ENCODE assay signal across 14 cellular contexts in the genomic region with DNA sequence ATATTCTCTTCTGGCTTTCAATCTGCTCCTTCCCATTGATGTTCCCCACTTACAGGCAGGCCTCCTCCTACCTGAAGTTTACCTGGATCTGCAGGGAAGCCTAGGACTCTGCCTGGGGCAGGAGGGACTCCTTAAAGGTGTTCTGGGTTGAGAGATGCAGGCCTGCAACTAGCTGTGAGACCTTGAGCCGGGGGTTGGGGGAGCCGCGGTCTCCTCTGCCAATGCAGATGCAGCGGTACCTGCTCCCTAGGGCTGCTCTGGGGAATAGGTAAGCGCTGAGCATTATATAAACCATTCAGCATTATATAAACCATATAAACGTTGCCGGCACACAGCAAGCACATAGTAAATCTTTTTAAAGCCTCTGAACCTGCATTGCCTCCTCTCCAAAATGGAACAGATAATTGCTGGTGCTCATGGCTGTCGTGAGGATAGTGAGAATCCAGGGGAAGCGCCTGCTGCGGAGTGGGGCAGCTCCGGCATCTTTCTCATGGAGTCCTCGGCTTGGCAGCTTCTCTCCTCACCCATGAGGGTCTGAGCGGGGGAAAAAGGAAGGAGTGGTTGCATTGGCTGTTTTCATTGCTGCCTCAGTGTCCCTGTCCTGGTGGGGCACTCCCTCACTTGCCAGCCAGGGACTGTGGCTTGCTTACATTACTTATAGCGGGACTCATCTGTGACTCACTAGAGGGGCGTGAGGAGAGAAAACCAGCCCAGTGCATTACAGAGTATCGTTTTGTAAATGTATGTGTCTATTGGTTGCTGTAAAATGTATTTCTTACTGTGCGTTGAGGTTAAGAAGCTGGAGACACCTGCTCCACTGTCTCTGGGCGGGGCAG. TPM values are rescaled to one million over a fixed set of nuclear protein-coding genes. Genes with fewer than 3 reads are reported as not detected.
DNase-seq lines count a peak whose midpoint lies in the region; ATAC-seq and TF ChIP-seq lines count a peak whose summit lies in the region.
"Had no signal": no experiment of that assay in that cellular context is flagged by ENCODE, and none has a peak within 500 bp of the region (broad histone marks: within the 10 kb centered on the region; RNA-seq: fewer than 3 reads in every experiment).

No MANE protein-coding gene starts in this region.

- no peaks in the 10 kb centered on the region for H3K9me3 ChIP-seq in PC-9 (ENCODE audit: insufficient read depth, low read depth)

- H3K9me2 ChIP-seq in PC-9 (ENCODE audit: insufficient read depth) = no peaks in the 10 kb centered on the region

- ATAC-seq in GM21619 (IDR thresholded peaks at IDR 0.05; ENCODE audit: unreplicated experiment) = no peak
- ATAC-seq: activated CD8-positive, alpha-beta T cell treated with anti-CD3 and anti-CD28 coated beads for 36 hours had no signal

- H4K20me1 ChIP-seq in PC-9 (ENCODE audit: insufficient read depth) = no peaks in the 10 kb centered on the region

- TF ChIP-seq CTCF in PC-9 (conservative IDR thresholded peaks at IDR 0.05) (no peak), epithelial cell of esophagus (IDR thresholded peaks at IDR 0.05; ENCODE audit: insufficient read depth, low read depth, low read length, missing control alignments) (no peak)

- intact Hi-C loops in PC-9 (cut with micrococcal nuclease; ENCODE audit: unreplicated experiment) (no loop called here), posterior vena cava (cut with DNase I) (no loop called here)

- H3K4me2 ChIP-seq in PC-9 = peak overlapping the region; percentile 58

- peaks cover 29% of the 10 kb centered on the region; the same call in 1 of the 2 replicates for H3F3A ChIP-seq in PC-9 (ENCODE audit: insufficient read depth, low read depth)

- H2AFZ ChIP-seq in PC-9 = no peak overlapping the region

- POLR2A ChIA-PET in PC-9 (lab: Charles Lee; ENCODE audit: unreplicated experiment) = no interaction called here

- H3K36me3 ChIP-seq in PC-9 (ENCODE audit: low read depth) = no peaks in the 10 kb centered on the region

- BruUV-seq in PC-9 (replicated peaks; lab: Mats Ljungman, UMichigan) = TSS peak; percentile 69

- DNase-seq in ELR (ENCODE audit: low read depth) = peak; percentile 85
- peak in 1 of 2 experiments; percentile 46 for DNase-seq in PC-9
- peak; percentile 53 for DNase-seq in epithelial cell of esophagus (ENCODE audit: low read depth)
- DNase-seq in posterior vena cava (ENCODE audit: low spot score) = peak; percentile 53
- DNase-seq in DMS53 (lab: John Stamatoyannopoulos, UW) = no peak
- DNase-seq in activated CD4-positive, alpha-beta T cell treated with anti-CD3 and anti-CD28 coated beads for 1 hour = no peak
- DNase-seq in NCI-H1417 treated with DMSO at 0.1 percent for 48 hours (lab: John Stamatoyannopoulos, UW) = no peak
- DNase-seq: activated CD8-positive, alpha-beta T cell treated with anti-CD3 and anti-CD28 coated beads for 36 hours; cerebellar nuclear complex; Kasumi-1; OCI-M1 had no signal

- no peak overlapping the region for H3K4me3 ChIP-seq in PC-9
- no peak overlapping the region for H3K4me3 ChIP-seq in epithelial cell of esophagus (ENCODE audit: low read length)

- CTCF ChIA-PET in PC-9 (lab: Charles Lee) = interaction anchor here (0.6 kb wide), 1 partner anchor 122 kb away, joined by 7 read pairs; no protein-coding TSS in a partner anchor

- H3K79me2 ChIP-seq in PC-9 (ENCODE audit: low read depth) = no peaks in the 10 kb centered on the region

- H3K27ac ChIP-seq in PC-9 = peak overlapping the region; percentile 47; the same call in 1 of the 2 replicates

- peaks cover 65% of the 10 kb centered on the region for H3K4me1 ChIP-seq in PC-9 (replicated peaks; ENCODE audit: insufficient read depth)

- no peaks in the 10 kb centered on the region for H3K27me3 ChIP-seq in PC-9 (ENCODE audit: insufficient read depth, low read depth)

RNA-seq across cellular contexts. Expression of gene KRT80, which starts 12.5 kb away (rescaled TPM):
- 84.1 and 94.9 TPM in 2 replicates for total RNA-seq in PC-9 (2021)
- total RNA-seq in posterior vena cava = under 1 TPM; 0.19 to 0.48 TPM
- total RNA-seq: activated CD8-positive, alpha-beta T cell treated with anti-CD3 and anti-CD28 coated beads for 36 hours; subcutaneous adipose tissue; T-helper 2 cell treated with Interferon-gamma antibody and Interleukin-4, amounts not matched to agents 100 ng/mL and 5 ng/mL, for 36 hours had no signal

RNA-seq across cellular contexts. Expression of gene KRT7, which starts 28.7 kb away (rescaled TPM):
- total RNA-seq in PC-9 (2021) (3,783 and 4,555 TPM in 2 replicates), posterior vena cava (1 to 10 TPM; 4.1 to 6.8 TPM)

Comparison
In these comparisons a context has a peak if more than half of its experiments do, and no peak if none do; other contexts are left out.
1. DNase-seq: peak in ELR (single experiment), epithelial cell of esophagus (single experiment) and posterior vena cava (single experiment); none in DMS53 (single experiment), activated CD4-positive, alpha-beta T cell treated with anti-CD3 and anti-CD28 coated beads for 1 hour (single experiment) and NCI-H1417 treated with DMSO at 0.1 percent for 48 hours (single experiment).
2. RNA of gene KRT80, which starts 12.5 kb away (total RNA-seq): 84.1 to 94.9 TPM in PC-9; 0.19 to 0.48 TPM in posterior vena cava; every median in the first group is over 10 times any median in the second.
3. RNA of gene KRT7, which starts 28.7 kb away (total RNA-seq): 3,783 to 4,555 TPM in PC-9; 4.1 to 6.8 TPM in posterior vena cava; every median in the first group is over 100 times any median in the second.